8 cellular contexts compared by ENCODE assay signal in the genomic region with DNA sequence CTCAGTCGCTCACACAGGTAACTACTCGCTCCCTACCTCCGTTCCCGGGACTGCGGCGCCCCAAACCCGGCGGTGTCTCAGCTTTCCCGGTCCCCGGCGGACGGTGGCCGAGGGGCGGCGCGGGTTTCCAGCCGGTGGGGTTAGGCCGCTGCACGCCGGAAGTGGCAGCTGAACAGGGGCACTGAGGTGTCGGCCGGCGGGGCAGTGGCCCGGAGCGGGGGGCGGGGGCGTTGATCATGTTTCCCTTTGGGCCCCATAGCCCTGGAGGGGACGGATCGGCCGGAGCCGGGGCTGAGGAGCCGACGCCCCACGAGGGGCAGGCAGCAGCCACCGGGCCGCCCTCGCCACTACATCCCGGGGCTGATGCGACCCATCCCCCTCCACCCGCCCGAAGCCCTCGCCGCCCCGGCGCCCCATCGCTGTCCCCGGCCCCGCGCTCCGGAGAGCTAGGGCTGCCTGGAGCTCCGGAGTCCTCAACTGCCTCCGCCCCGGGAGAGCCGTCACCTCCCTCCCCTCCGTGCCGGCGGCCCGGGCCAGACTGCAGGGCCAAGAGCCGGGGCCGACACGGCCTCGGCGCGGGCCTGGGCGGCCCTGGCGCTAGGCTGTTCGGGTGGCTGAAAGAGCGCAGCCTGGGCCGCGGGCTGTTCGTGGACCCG. TPM values are rescaled to one million over a fixed set of nuclear protein-coding genes. Genes with fewer than 3 reads are reported as not detected.
DNase-seq lines count a peak whose midpoint lies in the region; ATAC-seq and TF ChIP-seq lines count a peak whose summit lies in the region.

Gene DCAF10 (plus strand): TSS at position 167 of the 656 bp plus-strand sequence. CDS start 70 bp downstream, at position 237.

- H3K4me3 ChIP-seq in colonic mucosa = peak within 1 kb of the TSS; percentile 97

- H3K9me3 ChIP-seq in colonic mucosa = no peaks in the 10 kb centered on the region

- DNase-seq in AG08396 (ENCODE audit: low spot score) (peak; percentile 91), NCI-H226 (peak; percentile 46), colonic mucosa (peak; percentile 90), left colon (peak; percentile 83 to 88)
- DNase-seq in activated CD4-positive, alpha-beta T cell treated with anti-CD3 and anti-CD28 coated beads for 4 hours = peak; percentile 84 to 85
- peak; percentile 89 for DNase-seq in stimulated activated CD4-positive, alpha-beta T cell treated with anti-CD3 and anti-CD28 coated beads, Interleukin-1b, Interleukin-23, amount 100 ng/mL, for 48 hours

- no peaks in the 10 kb centered on the region for H3K36me3 ChIP-seq in colonic mucosa

- ATAC-seq in GM18867 (IDR thresholded peaks at IDR 0.05; ENCODE audit: unreplicated experiment) = peak; percentile 69
- peak; percentile 60 for ATAC-seq in HG03097 (IDR thresholded peaks at IDR 0.05; ENCODE audit: low FRiP score, unreplicated experiment)
- peak; percentile 89 for ATAC-seq in left colon

- peak within 1 kb of the TSS; percentile 90 for H3K27ac ChIP-seq in colonic mucosa

- peak within 1 kb of the TSS; percentile 83 to 91 for H3K9ac ChIP-seq in colonic mucosa (ENCODE audit: low read depth in 2 of 2, low read length in 2 of 2)

- intact Hi-C loops in colonic mucosa (cut with DNase I) = no loop called here
- intact Hi-C loops in left colon (cut with DNase I, micrococcal nuclease) = no loop called here

- no peaks in the 10 kb centered on the region for H3K27me3 ChIP-seq in colonic mucosa

- peaks cover 14% of the 10 kb centered on the region for H3K4me1 ChIP-seq in colonic mucosa

- TF ChIP-seq CTCF in colonic mucosa (IDR thresholded peaks at IDR 0.05) = no peak

RNA-seq across cellular contexts. Expression of gene DCAF10, which starts in this region (rescaled TPM):
- total RNA-seq in colonic mucosa (10 to 100 TPM; 25.4 to 32.7 TPM), left colon (10 to 100 TPM; 21.2 to 26.9 TPM)

Comparison
In these comparisons a context has a peak if more than half of its experiments do, and no peak if none do; other contexts are left out.
1. Peak in every context shown above with its lines: DNase-seq, ATAC-seq, H3K4me3 ChIP-seq and H3K27ac ChIP-seq.